20 cellular contexts compared by ENCODE assay signal in genomic region chr1:9151326-9151860, GRCh38. TPM values are rescaled to one million over a fixed set of nuclear protein-coding genes. Genes with fewer than 3 reads are reported as not detected.
DNase-seq lines count a peak whose midpoint lies in the region; TF ChIP-seq lines count a peak whose summit lies in the region.
"Had no signal": no experiment of that assay in that cellular context is flagged by ENCODE, and none has a peak within 500 bp of the region (broad histone marks: within the 10 kb centered on the region; RNA-seq: fewer than 3 reads in every experiment).

No MANE protein-coding gene starts in this region.

- H3K9me3 ChIP-seq in neural progenitor cell (ENCODE audit: low read depth) (no peaks in the 10 kb centered on the region), vagina (no peaks in the 10 kb centered on the region)
- H3K9me3 ChIP-seq: mucosa of descending colon, prostate gland had no signal

- peak; percentile 76 for DNase-seq in NCI-H510A treated with DMSO at 0.1 percent for 48 hours (lab: John Stamatoyannopoulos, UW)
- DNase-seq in NCI-H510A (lab: John Stamatoyannopoulos, UW), result no peak
- DNase-seq in fibroblast of peridontal ligament (ENCODE audit: extremely low read depth), result peak; percentile 47
- DNase-seq in neural progenitor cell (ENCODE audit: low spot score), result no peak
- DNase-seq in vagina (ENCODE audit: extremely low spot score in 2 of 2), result no peak
- no peak for DNase-seq in NCI-H345 (lab: John Stamatoyannopoulos, UW)
- DNase-seq in NCI-H1105 (lab: John Stamatoyannopoulos, UW), result no peak
- no peak for DNase-seq in HCEC 1CT
- DNase-seq: 8988T; activated CD4-positive, alpha-beta T cell treated with anti-CD3 and anti-CD28 coated beads, Interleukin-2, amount 50 U/mL, for 1 hour; foreskin melanocyte; mucosa of descending colon; NCI-H1105 treated with DMSO at 0.1 percent for 48 hours; NCI-H524; stimulated activated CD4-positive, alpha-beta T cell treated with anti-CD3 and anti-CD28 coated beads, Interleukin-2, amount 100 ng/mL, for 48 hours had no signal

- H3K27me3 Mint-ChIP-seq in neural progenitor cell (ENCODE audit: insufficient read depth, low read depth), result peaks cover 3% of the 10 kb centered on the region
- H3K27me3 Mint-ChIP-seq: IgD-negative memory B cell had no signal

- H3K79me2 ChIP-seq in neural progenitor cell (ENCODE audit: low read depth), result peaks cover 34% of the 10 kb centered on the region

- H3K36me3 ChIP-seq in neural progenitor cell (no peaks in the 10 kb centered on the region), vagina (no peaks in the 10 kb centered on the region)
- H3K36me3 ChIP-seq: prostate gland had no signal

- H3K27ac Mint-ChIP-seq in neural progenitor cell, result peak overlapping the region; percentile 14
- H3K27ac Mint-ChIP-seq: activated T-helper 1 cell treated with anti-CD3 and anti-CD28 coated beads, Interleukin-12 subunit alpha, Interleukin-12 subunit beta, Interleukin-2, Interleukin-4 antibody, amounts not matched to agents 30 ng/mL and 10 ng/mL and 1 ng/mL, durations not matched to agents 14 hours and 24 hours and 36 hours; GM23338; T-helper 1 cell treated with Interleukin-12 subunit alpha and Interleukin-12 subunit beta and Interleukin-4 antibody, amounts not matched to agents 30 μg/mL and 1 μg/mL, for 36 hours had no signal

- no peaks in the 10 kb centered on the region for H3K27me3 ChIP-seq in neural progenitor cell
- no peaks in the 10 kb centered on the region for H3K27me3 ChIP-seq in vagina

- H3K4me2 ChIP-seq in neural progenitor cell, result no peak overlapping the region
- H3K4me2 ChIP-seq: GM23338 had no signal

- H3K27ac ChIP-seq in neural progenitor cell, result no peak overlapping the region
- peak overlapping the region; percentile 47 for H3K27ac ChIP-seq in vagina
- H3K27ac ChIP-seq: prostate gland had no signal

- H3K9ac ChIP-seq in neural progenitor cell, result no peak overlapping the region

- H3K9me3 Mint-ChIP-seq in neural progenitor cell, result no peaks in the 10 kb centered on the region
- H3K9me3 Mint-ChIP-seq: activated T-helper 1 cell treated with anti-CD3 and anti-CD28 coated beads, Interleukin-12 subunit alpha, Interleukin-12 subunit beta, Interleukin-2, Interleukin-4 antibody, amounts not matched to agents 30 ng/mL and 10 ng/mL and 1 ng/mL, durations not matched to agents 14 hours and 24 hours and 36 hours; GM23338; IgD-negative memory B cell; T-helper 1 cell treated with Interleukin-12 subunit alpha and Interleukin-12 subunit beta and Interleukin-4 antibody, amounts not matched to agents 30 μg/mL and 1 μg/mL, for 36 hours had no signal

- H2AFZ ChIP-seq in neural progenitor cell (replicated peaks), result no peak overlapping the region
- H2AFZ ChIP-seq: GM23338 had no signal

- no peaks in the 10 kb centered on the region for H4K20me1 ChIP-seq in neural progenitor cell (ENCODE audit: low read depth)

- no peak for TF ChIP-seq POLR2A in vagina (IDR thresholded peaks at IDR 0.05)

- intact Hi-C loops in vagina (cut with DNase I), result no loop called here

- TF ChIP-seq CTCF in neural progenitor cell (IDR thresholded peaks at IDR 0.05), result no peak
- no peak for TF ChIP-seq CTCF in vagina (IDR thresholded peaks at IDR 0.05)

- H3K4me3 ChIP-seq in neural progenitor cell, result no peak overlapping the region
- no peak overlapping the region for H3K4me3 ChIP-seq in vagina
- H3K4me3 ChIP-seq: GM23338, mucosa of descending colon, prostate gland had no signal

- no peaks in the 10 kb centered on the region for H3K36me3 Mint-ChIP-seq in neural progenitor cell

- H3K4me3 Mint-ChIP-seq in neural progenitor cell, result no peak overlapping the region
- H3K4me3 Mint-ChIP-seq: activated T-helper 1 cell treated with anti-CD3 and anti-CD28 coated beads, Interleukin-12 subunit alpha, Interleukin-12 subunit beta, Interleukin-2, Interleukin-4 antibody, amounts not matched to agents 30 ng/mL and 10 ng/mL and 1 ng/mL, durations not matched to agents 14 hours and 24 hours and 36 hours; GM23338; IgD-negative memory B cell; T-helper 1 cell treated with Interleukin-12 subunit alpha and Interleukin-12 subunit beta and Interleukin-4 antibody, amounts not matched to agents 30 μg/mL and 1 μg/mL, for 36 hours had no signal

- no peaks in the 10 kb centered on the region for H3F3A ChIP-seq in neural progenitor cell (ENCODE audit: low read depth)

- H3K4me1 Mint-ChIP-seq in neural progenitor cell, result peaks cover 16% of the 10 kb centered on the region
- H3K4me1 Mint-ChIP-seq: IgD-negative memory B cell had no signal

- H3K4me1 ChIP-seq in neural progenitor cell, result no peaks in the 10 kb centered on the region
- peaks cover 6% of the 10 kb centered on the region for H3K4me1 ChIP-seq in vagina
- H3K4me1 ChIP-seq: prostate gland had no signal

RNA-seq across cellular contexts. Expression of gene GPR157, which starts 22.5 kb away (rescaled TPM):
- total RNA-seq in neural progenitor cell (ENCODE audit: low replicate concordance) (1.6 and 2.1 TPM in 2 replicates), vagina (19.4 TPM)

Comparison
In these comparisons a context has a peak if more than half of its experiments do, and no peak if none do; other contexts are left out.
1. DNase-seq: peak in NCI-H510A treated with DMSO at 0.1 percent for 48 hours (single experiment) and fibroblast of peridontal ligament (single experiment); none in NCI-H510A (single experiment), neural progenitor cell (single experiment), vagina (0 of 2), NCI-H345 (single experiment), NCI-H1105 (single experiment) and HCEC 1CT (single experiment).